ENCODE assay signal across 35 cellular contexts in genomic region chr1:86922445-86922844, GRCh38.
"Had no signal": no experiment of that assay in that cellular context is flagged by ENCODE, and none has a peak within 500 bp of the region (broad histone marks: within the 10 kb centered on the region; RNA-seq: fewer than 3 reads in every experiment).

No MANE protein-coding gene starts in this region.

- H3K27me3 ChIP-seq: MG63 had no signal

- DNase-seq: Karpas-422, Kasumi-1, MG63, MM.1S, MV-4-11, NCI-H1048, NCI-H1092, NCI-H1092 treated with DMSO at 0.1 percent for 48 hours, NCI-H1105, NCI-H1105 treated with DMSO at 0.1 percent for 48 hours, NCI-H1417, NCI-H1417 treated with DMSO at 0.1 percent for 48 hours, NCI-H1436, NCI-H1436 treated with DMSO at 0.1 percent for 48 hours, NCI-H146, NCI-H1694, NCI-H1694 treated with DMSO at 0.1 percent for 48 hours, NCI-H187, NCI-H187 treated with DMSO at 0.1 percent for 48 hours, NCI-H1930, NCI-H2029, NCI-H2029 treated with DMSO at 0.1 percent for 48 hours, NCI-H2081, NCI-H2081 treated with DMSO at 0.1 percent for 48 hours, NCI-H2107, NCI-H2171, NCI-H2171 treated with DMSO at 0.1 percent for 48 hours, NCI-H2227 treated with DMSO at 0.1 percent for 48 hours, NCI-H226, NCI-H345, NCI-H446, NCI-H446 treated with DMSO at 0.1 percent for 48 hours, NCI-H510A, NCI-H510A treated with DMSO at 0.1 percent for 48 hours, NCI-H524 had no signal

- H3K4me3 ChIP-seq: MG63 had no signal
